Comparison of ENCODE assay signal across 8 cellular contexts in genomic region chr21:25735221-25735894, GRCh38. TPM values are rescaled to one million over a fixed set of nuclear protein-coding genes. Genes with fewer than 3 reads are reported as not detected.
A peak's percentile ranks its signal among the peaks of the same experiment; 100 is the strongest.
DNase-seq lines count a peak whose midpoint lies in the region; ATAC-seq and TF ChIP-seq lines count a peak whose summit lies in the region.

No MANE protein-coding gene starts in this region.

- H3K4me1 ChIP-seq in mononuclear cell (ENCODE audit: insufficient read depth, low read length), result peaks cover 48% of the 10 kb centered on the region

- peak; percentile 53 for ATAC-seq in GM21360 (IDR thresholded peaks at IDR 0.05; ENCODE audit: unreplicated experiment)

- no peaks in the 10 kb centered on the region for H3K27me3 ChIP-seq in mononuclear cell (ENCODE audit: insufficient read depth, low read length)

- TF ChIP-seq CTCF in epithelial cell of esophagus (IDR thresholded peaks at IDR 0.05; ENCODE audit: insufficient read depth, low read depth, low read length, missing control alignments), result no peak

- H3K4me3 ChIP-seq in epithelial cell of esophagus (ENCODE audit: low read length) (peak overlapping the region; percentile 89), mononuclear cell (ENCODE audit: low read length) (peak overlapping the region; percentile 90)

- no peaks in the 10 kb centered on the region for H3K9me3 ChIP-seq in mononuclear cell (ENCODE audit: low read depth, low read length)

- DNase-seq in COLO668 (lab: John Stamatoyannopoulos, UW; ENCODE audit: unreplicated experiment), result peak; percentile 92
- peak; percentile 62 for DNase-seq in HT-29 (ENCODE audit: low spot score)
- peak; percentile 90 for DNase-seq in NOMO-1 treated with dmso at 0.1 percent for 144 hours (lab: John Stamatoyannopoulos, UW; ENCODE audit: unreplicated experiment)
- peak; percentile 81 for DNase-seq in activated T-cell treated with anti-CD3 and anti-CD28 coated beads for 24 hours (ENCODE audit: low read depth)
- peak; percentile 91 for DNase-seq in epithelial cell of esophagus (ENCODE audit: low read depth)
- DNase-seq in stimulated activated CD8-positive, alpha-beta memory T cell treated with anti-CD3 and anti-CD28 coated beads, Interleukin-2, amount 100 ng/mL, for 48 hours (ENCODE audit: low read depth in 2 of 2), result peak; percentile 67 to 75

RNA-seq across cellular contexts. Expression of gene GABPA, which starts 0.6 kb away (rescaled TPM):
- 5.9 and 6.3 TPM in 2 replicates for total RNA-seq in HT-29 (2014; rRNA removed; shearing (Covaris generic))
- 40.2 TPM for total RNA-seq in mononuclear cell

RNA-seq across cellular contexts. Expression of gene ATP5PF, which starts 0.7 kb away (rescaled TPM):
- 34.5 and 46.0 TPM in 2 replicates for total RNA-seq in HT-29 (2014; rRNA removed; shearing (Covaris generic))
- total RNA-seq in mononuclear cell, result 21.9 TPM

Comparison
In these comparisons a context has a peak if more than half of its experiments do, and no peak if none do; other contexts are left out.
1. Peak in every context shown above with its lines: DNase-seq, ATAC-seq and H3K4me3 ChIP-seq.